Comparison of ENCODE assay signal across 2 cellular contexts in genomic region chr2:240520143-240520973, GRCh38.
TF ChIP-seq lines count a peak whose summit lies in the region.

No MANE protein-coding gene starts in this region.

TF ChIP-seq in A549, 52 proteins besides CTCF, POLR2A, EP300 and RAD21:
- no peak for TF ChIP-seq PHF8 (IDR thresholded peaks at IDR 0.05; ENCODE audit: borderline replicate concordance, low read depth)

TF ChIP-seq in endothelial cell of umbilical vein, 7 proteins besides CTCF, POLR2A, EP300 and RAD21:
- TF ChIP-seq JUN (IDR thresholded peaks at IDR 0.05; ENCODE audit: borderline replicate concordance, insufficient read depth, insufficient read length, low read depth) (no peak), EZH2 (IDR thresholded peaks at IDR 0.05; ENCODE audit: borderline replicate concordance, low read depth, low read length, severe bottlenecking) (peak; percentile 44)
